In the genomic region with DNA sequence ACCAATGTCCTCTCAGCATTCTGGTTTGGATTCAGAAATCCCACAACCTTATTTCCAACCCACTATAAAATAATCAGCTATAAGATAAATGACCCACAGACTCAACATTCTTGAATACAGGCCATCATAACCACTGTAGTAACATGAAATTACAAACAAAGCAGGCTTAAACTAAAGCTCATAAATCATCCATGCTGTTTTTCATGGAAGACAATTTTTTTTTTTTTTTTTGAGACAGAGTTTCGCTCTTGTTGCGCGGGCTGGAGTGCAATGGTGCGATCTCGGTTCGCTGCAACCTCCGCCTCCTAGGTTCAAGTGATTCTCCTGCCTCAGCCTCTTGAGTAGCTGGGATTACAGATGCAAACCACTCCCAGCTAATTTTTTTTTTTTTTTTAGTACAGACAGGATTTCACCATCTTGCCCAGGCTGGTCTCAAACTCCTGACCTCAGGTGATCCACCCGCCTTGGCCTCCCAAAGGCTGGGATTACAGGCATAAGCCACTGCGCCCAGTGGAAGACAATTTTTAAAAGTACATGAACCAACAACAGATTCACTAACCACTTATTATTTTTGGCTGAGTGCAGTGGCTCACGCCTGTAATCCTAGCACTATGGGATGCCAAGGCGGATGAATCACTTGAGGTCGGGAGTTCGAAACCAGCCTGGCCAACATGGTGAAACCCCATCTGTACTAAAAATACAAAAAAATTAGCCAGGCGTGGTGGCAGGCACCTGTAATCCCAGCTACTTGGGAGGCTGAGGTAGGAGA, we compare ENCODE assay signal across 8 cellular contexts. TPM values are rescaled to one million over a fixed set of nuclear protein-coding genes. Genes with fewer than 3 reads are reported as not detected.
DNase-seq lines count a peak whose midpoint lies in the region; ATAC-seq, FAIRE-seq and TF ChIP-seq lines count a peak whose summit lies in the region.
"Not testable (repeated sequence)": the region's sequence is repeated elsewhere in the genome, so short reads cannot be mapped to it uniquely, and the experiment has no call there.

No MANE protein-coding gene starts in this region.

- POLR2A ChIA-PET in WTC11 (lab: Charles Lee): interaction anchor here (0.7 to 1.4 kb wide), 3 partner anchors 9 to 214 kb away, joined by 3 to 7 read pairs (median 4); a partner anchor contains a TSS

- H3K27me3 ChIP-seq in astrocyte (ENCODE audit: insufficient read depth, low read length); osteoblast (ENCODE audit: insufficient read depth, low read length): not testable (repeated sequence)

- not testable (repeated sequence) for ATAC-seq in WTC11

- peak overlapping the region; percentile 83 for H3K27ac Mint-ChIP-seq in WTC11
- H3K27ac Mint-ChIP-seq in astrocyte (ENCODE audit: unreplicated experiment): not testable (repeated sequence)
- H3K27ac Mint-ChIP-seq in chondrocyte (ENCODE audit: unreplicated experiment): peak overlapping the region; percentile 32

- not testable (repeated sequence) for FAIRE-seq in astrocyte (lab: Jason Lieb, UNC)

- H3K27me3 Mint-ChIP-seq in WTC11 (ENCODE audit: low read depth); astrocyte (ENCODE audit: low read depth, unreplicated experiment); chondrocyte (ENCODE audit: low read depth): not testable (repeated sequence)

- H3K4me2 ChIP-seq in astrocyte (ENCODE audit: low read length); osteoblast (ENCODE audit: insufficient read depth, low read length): not testable (repeated sequence)

- peaks cover 100% of the 10 kb centered on the region for H3K79me2 ChIP-seq in astrocyte (ENCODE audit: insufficient read depth, low read length)
- H3K79me2 ChIP-seq in osteoblast (ENCODE audit: insufficient read depth, low read length): peaks cover 100% of the 10 kb centered on the region

- H3K4me1 ChIP-seq in astrocyte (ENCODE audit: insufficient read depth, low read length); osteoblast (ENCODE audit: insufficient read depth, low read length): not testable (repeated sequence)

- peaks cover 23% of the 10 kb centered on the region for H3K4me1 Mint-ChIP-seq in WTC11
- not testable (repeated sequence) for H3K4me1 Mint-ChIP-seq in astrocyte (ENCODE audit: low read depth, unreplicated experiment)
- peaks cover 28% of the 10 kb centered on the region for H3K4me1 Mint-ChIP-seq in chondrocyte (ENCODE audit: low read depth)

- H3K4me3 Mint-ChIP-seq in WTC11; astrocyte (ENCODE audit: unreplicated experiment); chondrocyte (ENCODE audit: unreplicated experiment): not testable (repeated sequence)

- H2AFZ ChIP-seq in astrocyte (ENCODE audit: low read depth, low read length); osteoblast (ENCODE audit: low read length): not testable (repeated sequence)

- CTCF ChIA-PET in WTC11 (lab: Charles Lee): interaction anchor here (0.6 to 1.9 kb wide), 5 partner anchors 9 to 317 kb away, joined by 3 to 7 read pairs (median 3); no protein-coding TSS in a partner anchor

- not testable (repeated sequence) for H3K9me3 ChIP-seq in astrocyte (ENCODE audit: insufficient read depth, low read depth, low read length); osteoblast (ENCODE audit: low read depth, low read length)

- not testable (repeated sequence) for H3K9ac ChIP-seq in astrocyte (ENCODE audit: low read length)

- TF ChIP-seq CTCF in WTC11 (IDR thresholded peaks at IDR 0.05); astrocyte (IDR thresholded peaks at IDR 0.05; ENCODE audit: insufficient read depth, low read depth, low read length); chondrocyte (IDR thresholded peaks at IDR 0.05); osteoblast (IDR thresholded peaks at IDR 0.05; ENCODE audit: extremely low read depth, low read depth, low read length): not testable (repeated sequence)

- peaks cover 100% of the 10 kb centered on the region for H4K20me1 ChIP-seq in astrocyte (ENCODE audit: insufficient read depth, low read length)
- H4K20me1 ChIP-seq in osteoblast (ENCODE audit: insufficient read depth, low read length): peaks cover 95% of the 10 kb centered on the region

- not testable (repeated sequence) for H3K36me3 ChIP-seq in astrocyte (ENCODE audit: insufficient read depth, low read length); osteoblast (ENCODE audit: insufficient read depth, low read length)

- not testable (repeated sequence) for H3K9me3 Mint-ChIP-seq in WTC11; astrocyte (ENCODE audit: unreplicated experiment); chondrocyte (ENCODE audit: low read depth)

- H3K27ac ChIP-seq in astrocyte (ENCODE audit: low read depth, low read length): not testable (repeated sequence)
- H3K27ac ChIP-seq in osteoblast (ENCODE audit: low read depth, low read length): peak overlapping the region; percentile 10

- peaks cover 14% of the 10 kb centered on the region for H3K36me3 Mint-ChIP-seq in WTC11
- not testable (repeated sequence) for H3K36me3 Mint-ChIP-seq in astrocyte (ENCODE audit: low read depth, unreplicated experiment); chondrocyte (ENCODE audit: low read depth)

- DNase-seq in A172 (ENCODE audit: low spot score) (peak; percentile 40), GM04503 (ENCODE audit: low read depth) (peak; percentile 23), LHCN-M2 (ENCODE audit: low read depth) (peak; percentile 71), astrocyte (ENCODE audit: low read depth) (peak; percentile 80), fibroblast of the conjunctiva (ENCODE audit: low read depth) (peak; percentile 33)
- not testable (repeated sequence) for DNase-seq in WTC11 (ENCODE audit: low spot score); chondrocyte (ENCODE audit: low spot score); osteoblast (ENCODE audit: insufficient read length, low spot score, missing footprints)

- not testable (repeated sequence) for H3K4me3 ChIP-seq in astrocyte (ENCODE audit: insufficient read depth, low read depth, low read length); osteoblast (ENCODE audit: insufficient read depth, low read length)

RNA-seq across cellular contexts. Expression of a gene that starts 14.4 kb away (rescaled TPM):
- 306 and 365 TPM in 2 replicates for total RNA-seq in A172 (2014; rRNA removed; shearing (Covaris generic))
- total RNA-seq in LHCN-M2 (2014; rRNA removed): 255 and 270 TPM in 2 replicates
- 128 TPM for polyA plus RNA-seq in LHCN-M2 (2012)
- total RNA-seq in WTC11 (2021): 178 to 186 TPM (median 178 TPM) in 3 replicates
- total RNA-seq in astrocyte: 172 and 180 TPM in 2 replicates
- 109 to 113 TPM (median 113 TPM) in 3 replicates for total RNA-seq in chondrocyte
- total RNA-seq in osteoblast: 44.2 and 55.4 TPM in 2 replicates

RNA-seq across cellular contexts. Expression of a gene that starts 34.7 kb away (rescaled TPM):
- 590 and 596 TPM in 2 replicates for total RNA-seq in A172 (2014; rRNA removed; shearing (Covaris generic))
- 358 and 428 TPM in 2 replicates for total RNA-seq in LHCN-M2 (2014; rRNA removed)
- polyA plus RNA-seq in LHCN-M2 (2012): 798 TPM
- total RNA-seq in WTC11 (2021): 280 to 303 TPM (median 285 TPM) in 3 replicates
- 375 and 399 TPM in 2 replicates for total RNA-seq in astrocyte
- 248 to 338 TPM (median 256 TPM) in 3 replicates for total RNA-seq in chondrocyte
- 123 and 145 TPM in 2 replicates for total RNA-seq in osteoblast
